Comparison of ENCODE assay signal across 8 cellular contexts in genomic region chr1:52348704-52349301, GRCh38. TPM values are rescaled to one million over a fixed set of nuclear protein-coding genes. Genes with fewer than 3 reads are reported as not detected.
A peak's percentile ranks its signal among the peaks of the same experiment; 100 is the strongest.
DNase-seq lines count a peak whose midpoint lies in the region; ATAC-seq, FAIRE-seq and TF ChIP-seq lines count a peak whose summit lies in the region.

No MANE protein-coding gene starts in this region.

- H3K27ac ChIP-seq in GM12878 (ENCODE audit: control insufficient read depth, insufficient read depth) = no peak overlapping the region

- SMC1A ChIA-PET in GM12878 (lab: Charles Lee; ENCODE audit: uncharacterized antibody, unreplicated experiment) = no interaction called here

- intact Hi-C loops in GM12878 (cut with micrococcal nuclease; ENCODE audit: unreplicated experiment) = no loop called here

- in situ Hi-C loops in GM12878 (cut with MboI) = no loop called here

- no peaks in the 10 kb centered on the region for H3K4me1 ChIP-seq in GM12878 (ENCODE audit: control insufficient read depth, insufficient read depth, low read length)

- H3K9me3 ChIP-seq in GM12878 (replicated peaks; ENCODE audit: control insufficient read depth, insufficient read depth, low read length) = no peaks in the 10 kb centered on the region

- peak; percentile 30; the same call in 2 of the 3 replicates for ATAC-seq in GM12878
- no peak for ATAC-seq in activated CD4-positive, CD25-positive, alpha-beta regulatory T cell treated with anti-CD3 and anti-CD28 coated beads, Interleukin-2, amount 50 U/mL, for 24 hours
- no peak for ATAC-seq in HG03342 (IDR thresholded peaks at IDR 0.05; ENCODE audit: unreplicated experiment)
- ATAC-seq in GM18858 (IDR thresholded peaks at IDR 0.05; ENCODE audit: unreplicated experiment) = no peak

- no peaks in the 10 kb centered on the region for H3K27me3 ChIP-seq in GM12878 (replicated peaks in 1 of 2; ENCODE audit: control insufficient read depth in 2 of 2, insufficient read depth in 2 of 2, low read length in 1 of 2)

- no peak for FAIRE-seq in GM12878 (lab: Jason Lieb, UNC)

- no TSS peak for BruUV-seq in GM12878 (replicated peaks; lab: Mats Ljungman, UMichigan)

- peaks cover 5 to 7% of the 10 kb centered on the region in 2 experiments; a peak in 3 of 4 replicates for H3K36me3 ChIP-seq in GM12878 (ENCODE audit: control insufficient read depth in 2 of 2, insufficient read depth in 2 of 2, low read length in 1 of 2)

- POLR2A ChIA-PET in GM12878 (lab: Charles Lee) = interaction anchor here (0.6 to 1.5 kb wide), 2 partner anchors 16 to 123 kb away, joined by 3 read pairs; no protein-coding TSS in a partner anchor

- no peak for TF ChIP-seq RAD21 in GM12878 (IDR thresholded peaks at IDR 0.05; ENCODE audit: insufficient read depth, low read depth, low read length)

- H3K9ac ChIP-seq in GM12878 (ENCODE audit: control insufficient read depth, insufficient read depth, low read length) = no peak overlapping the region

- H3K4me2 ChIP-seq in GM12878 (ENCODE audit: control insufficient read depth, insufficient read depth) = no peak overlapping the region

- 75% methylated on average over 8 of the region's 8 CpGs for WGBS in GM12878 (ENCODE audit: insufficient coverage, insufficient replicate concordance, low lambda C conversion rate, missing lambda C conversion rate)

- H3K79me2 ChIP-seq in GM12878 (ENCODE audit: control insufficient read depth, insufficient read depth, low read length) = no peaks in the 10 kb centered on the region

- 0 out of 2 replicates have a peak, but pooled peaks have one; percentile 37 for TF ChIP-seq POLR2A in GM12878 (IDR thresholded peaks at IDR 0.05; ENCODE audit: low read depth, low read length)

- RAD21 ChIA-PET in GM12878 (lab: Charles Lee; ENCODE audit: unreplicated experiment) = no interaction called here

- TF ChIP-seq EP300 in GM12878 (IDR thresholded peaks at IDR 0.05; ENCODE audit: borderline replicate concordance in 1 of 2, control insufficient read depth in 1 of 2, low read depth in 2 of 2, low read length in 2 of 2) = no peak

- H4K20me1 ChIP-seq in GM12878 (ENCODE audit: control insufficient read depth, insufficient read depth) = no peaks in the 10 kb centered on the region

- TF ChIP-seq CTCF in AG09319 (IDR thresholded peaks at IDR 0.05; ENCODE audit: low read depth, low read length) = peak; percentile 24
- TF ChIP-seq CTCF in GM12878 (IDR thresholded peaks at IDR 0.05 in 2 of 3, conservative IDR thresholded peaks at IDR 0.05 in 1 of 3; ENCODE audit: control insufficient read depth in 2 of 3, extremely low read depth in 1 of 3, insufficient read depth in 1 of 3, low read depth in 3 of 3, low read length in 3 of 3) = no peak

- CTCF ChIA-PET in GM12878 (lab: Yijun Ruan, JAX) = no interaction called here

- no peak overlapping the region for H2AFZ ChIP-seq in GM12878 (ENCODE audit: control insufficient read depth, low read depth, low read length)

- DNase-seq in AG09319 (ENCODE audit: extremely low read depth, low read depth) (no peak), HK-2 (ENCODE audit: unreplicated experiment) (peak; percentile 27), GM12878 (ENCODE audit: low read depth, low spot score) (no peak), kidney tubule cell (ENCODE audit: low spot score) (peak; percentile 11)
- no peak for DNase-seq in activated effector memory CD4-positive, alpha-beta T cell treated with Interleukin-2 at 50 U/mL for 16 hours

- no peak overlapping the region for H3K4me3 ChIP-seq in GM12878

TF ChIP-seq in GM12878, 131 proteins besides CTCF, POLR2A, EP300 and RAD21 (continues in another document):
- no peak for TF ChIP-seq KAT2A (conservative IDR thresholded peaks at IDR 0.05; ENCODE audit: control insufficient read depth, low read depth, low read length)
- TF ChIP-seq ZBTB33 (IDR thresholded peaks at IDR 0.05) = no peak

RNA-seq across cellular contexts. Expression of gene CC2D1B, which starts 17.2 kb away (rescaled TPM):
- 41.1 and 41.7 TPM in 2 replicates for total RNA-seq in GM12878 (2013; cell fraction: nucleolus; rRNA removed)
- 20.2 and 21.1 TPM in 2 replicates for total RNA-seq in GM12878 (2014; rRNA removed)
- total RNA-seq in GM12878 (2014; rRNA removed; fragmentation: Illumina TruSeq; extraction: Trizol) = 11.7 and 13.9 TPM in 2 replicates
- 25.1 and 29.4 TPM in 2 replicates for total RNA-seq in GM12878 (2021)
- polyA plus RNA-seq in GM12878 (2011; ENCODE audit: low read depth) = 6.2 TPM
- polyA plus RNA-seq in GM12878 (2011; rRNA removed) = 4.6 and 8.9 TPM in 2 replicates
- 7.4 and 9.5 TPM in 2 replicates for polyA plus RNA-seq in GM12878 (2011; cell fraction: cytosol; rRNA removed)
- 42.5 and 49.3 TPM in 2 replicates for polyA plus RNA-seq in GM12878 (2011; cell fraction: nucleus; rRNA removed)
- 12.9 and 15.0 TPM in 2 replicates for polyA plus RNA-seq in GM12878 (2012)
- 14.4 and 15.2 TPM in 2 replicates for polyA plus RNA-seq in GM12878 (2014; fragmentation: Illumina TruSeq; extraction: Trizol)
- 1 to 10 TPM in 1 of 2 experiments, under 1 TPM in 1; 0.90 to 2.2 TPM for polyA plus RNA-seq in GM12878 (2014; fragmentation: Nextera tagmentation; extraction: Ambion mirVana)
- 19.6 and 21.0 TPM in 2 replicates for polyA plus RNA-seq in GM12878 (2014; rRNA removed)
- 10 to 100 TPM; 14.6 to 18.8 TPM for polyA plus RNA-seq in GM12878 (2016; fragmentation: Nextera tagmentation; extraction: Ambion mirVana)
- 8.3 and 14.3 TPM in 2 replicates for polyA minus RNA-seq in GM12878 (2011; rRNA and poly(A)+ RNA removed)
- 8.8 and 11.2 TPM in 2 replicates for polyA minus RNA-seq in GM12878 (2011; cell fraction: cytosol; rRNA and poly(A)+ RNA removed)
- polyA minus RNA-seq in GM12878 (2011; cell fraction: nucleus; rRNA and poly(A)+ RNA removed) = 24.3 and 37.3 TPM in 2 replicates

RNA-seq across cellular contexts. Expression of gene ORC1, which starts 55.4 kb away (rescaled TPM):
- total RNA-seq in GM12878 (2013; cell fraction: nucleolus; rRNA removed) = 11.0 and 11.8 TPM in 2 replicates
- 32.1 and 33.3 TPM in 2 replicates for total RNA-seq in GM12878 (2014; rRNA removed)
- 30.2 and 31.2 TPM in 2 replicates for total RNA-seq in GM12878 (2014; rRNA removed; fragmentation: Illumina TruSeq; extraction: Trizol)
- total RNA-seq in GM12878 (2021) = 24.5 and 27.2 TPM in 2 replicates
- 9.5 TPM for polyA plus RNA-seq in GM12878 (2011; ENCODE audit: low read depth)
- polyA plus RNA-seq in GM12878 (2011; rRNA removed) = 27.6 and 31.6 TPM in 2 replicates
- 30.2 and 35.2 TPM in 2 replicates for polyA plus RNA-seq in GM12878 (2011; cell fraction: cytosol; rRNA removed)
- 23.2 and 31.7 TPM in 2 replicates for polyA plus RNA-seq in GM12878 (2011; cell fraction: nucleus; rRNA removed)
- polyA plus RNA-seq in GM12878 (2012) = 10.0 and 13.6 TPM in 2 replicates
- polyA plus RNA-seq in GM12878 (2014; fragmentation: Illumina TruSeq; extraction: Trizol) = 30.1 and 34.6 TPM in 2 replicates
- 10 to 100 TPM in 1 of 2 experiments, 1 to 10 TPM in 1; 7.7 to 10.3 TPM for polyA plus RNA-seq in GM12878 (2014; fragmentation: Nextera tagmentation; extraction: Ambion mirVana)
- 26.9 and 28.3 TPM in 2 replicates for polyA plus RNA-seq in GM12878 (2014; rRNA removed)
- 10 to 100 TPM; 26.7 to 29.0 TPM for polyA plus RNA-seq in GM12878 (2016; fragmentation: Nextera tagmentation; extraction: Ambion mirVana)
- polyA minus RNA-seq in GM12878 (2011; rRNA and poly(A)+ RNA removed) = 32.9 and 40.0 TPM in 2 replicates
- polyA minus RNA-seq in GM12878 (2011; cell fraction: cytosol; rRNA and poly(A)+ RNA removed) = 14.3 and 17.8 TPM in 2 replicates
- 9.8 and 16.8 TPM in 2 replicates for polyA minus RNA-seq in GM12878 (2011; cell fraction: nucleus; rRNA and poly(A)+ RNA removed)

RNA-seq across cellular contexts. Expression of gene PRPF38A, which starts 55.6 kb away (rescaled TPM):
- total RNA-seq in GM12878 (2013; cell fraction: nucleolus; rRNA removed) = 54.6 and 59.8 TPM in 2 replicates
- total RNA-seq in GM12878 (2014; rRNA removed) (31.6 and 33.7 TPM in 2 replicates), GM12878 (2014; rRNA removed; fragmentation: Illumina TruSeq; extraction: Trizol) (32.5 and 34.8 TPM in 2 replicates), GM12878 (2021) (73.4 and 78.5 TPM in 2 replicates)
- polyA plus RNA-seq in GM12878 (2011; ENCODE audit: low read depth) = 28.1 TPM
- polyA plus RNA-seq in GM12878 (2011; rRNA removed) (59.5 and 75.6 TPM in 2 replicates), GM12878 (2014; fragmentation: Illumina TruSeq; extraction: Trizol) (56.3 and 76.8 TPM in 2 replicates), GM12878 (2014; fragmentation: Nextera tagmentation; extraction: Ambion mirVana) (100 to 1,000 TPM in 1 of 2 experiments, 10 to 100 TPM in 1; 86.8 to 104 TPM), GM12878 (2014; rRNA removed) (33.4 and 33.5 TPM in 2 replicates), GM12878 (2016; fragmentation: Nextera tagmentation; extraction: Ambion mirVana) (100 to 1,000 TPM; 104 to 117 TPM)
- polyA plus RNA-seq in GM12878 (2011; cell fraction: cytosol; rRNA removed) = 39.2 and 42.7 TPM in 2 replicates
- polyA plus RNA-seq in GM12878 (2011; cell fraction: nucleus; rRNA removed) = 75.2 and 75.8 TPM in 2 replicates
- 42.2 and 47.8 TPM in 2 replicates for polyA plus RNA-seq in GM12878 (2012)
- polyA minus RNA-seq in GM12878 (2011; rRNA and poly(A)+ RNA removed) = 62.3 and 88.9 TPM in 2 replicates
- 10.8 and 18.6 TPM in 2 replicates for polyA minus RNA-seq in GM12878 (2011; cell fraction: cytosol; rRNA and poly(A)+ RNA removed)
- 40.9 and 62.1 TPM in 2 replicates for polyA minus RNA-seq in GM12878 (2011; cell fraction: nucleus; rRNA and poly(A)+ RNA removed)

Comparison
In these comparisons a context has a peak if more than half of its experiments do, and no peak if none do; other contexts are left out.
1. DNase-seq: peak in HK-2 (single experiment) and kidney tubule cell (single experiment); none in AG09319 (single experiment), GM12878 (single experiment) and activated effector memory CD4-positive, alpha-beta T cell treated with Interleukin-2 at 50 U/mL for 16 hours (single experiment).